Comparison of ENCODE assay signal across 8 cellular contexts in the genomic region with DNA sequence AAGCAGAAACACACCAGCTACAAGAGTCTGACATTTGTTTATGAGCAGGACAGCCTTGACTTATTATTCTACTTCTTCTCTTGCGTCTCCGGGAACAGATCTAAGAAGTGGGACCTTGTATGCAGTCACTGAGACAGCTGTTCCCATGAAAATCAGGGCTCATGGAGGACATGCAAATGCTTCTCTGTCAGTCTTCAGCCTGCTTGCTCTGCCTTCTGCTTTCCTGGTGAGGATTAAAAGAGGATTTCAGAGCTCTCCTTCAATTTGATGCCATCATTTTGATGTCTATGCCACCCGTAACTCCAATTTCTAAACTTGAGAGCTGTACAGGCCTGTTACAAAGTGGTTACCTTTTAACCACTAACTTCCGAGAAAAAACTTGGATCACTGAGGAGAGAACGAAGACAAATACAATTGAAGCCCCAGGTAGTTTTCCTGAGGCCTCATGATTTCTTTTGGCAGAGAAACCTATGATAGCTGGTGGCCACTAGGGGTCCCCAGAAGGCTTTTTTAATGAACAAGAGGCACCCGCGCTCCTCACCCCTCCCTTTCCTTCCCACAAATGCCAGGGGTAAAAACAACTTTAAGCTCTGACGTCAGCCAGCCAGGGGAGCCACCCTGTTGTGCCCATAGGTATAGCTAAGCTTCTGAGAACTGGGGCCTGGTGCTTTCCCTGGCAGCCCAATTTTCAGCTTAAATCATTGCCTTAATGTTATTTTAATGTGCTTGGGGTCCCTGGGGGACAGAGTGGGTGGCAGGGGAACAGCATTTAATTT.
A peak's percentile ranks its signal among the peaks of the same experiment; 100 is the strongest.
DNase-seq lines count a peak whose midpoint lies in the region; ATAC-seq and TF ChIP-seq lines count a peak whose summit lies in the region.

No MANE protein-coding gene starts in this region.

- H3K27ac ChIP-seq in CD4-positive, alpha-beta T cell (ENCODE audit: low read depth, low read length): no peak overlapping the region
- H3K27ac ChIP-seq in dorsolateral prefrontal cortex (peak overlapping the region in 29 of 59 donors; percentile 7 to 74 (median 44)), lung (ENCODE audit: low read depth in 1 of 2, low read length in 1 of 2) (no peak overlapping the region)

- H3K4me3 ChIP-seq in dorsolateral prefrontal cortex (no peak overlapping the region), lung (no peak overlapping the region)

- no peaks in the 10 kb centered on the region for H3K36me3 Mint-ChIP-seq in CD4-positive, alpha-beta T cell (ENCODE audit: low read depth)

- peaks cover 30% of the 10 kb centered on the region for H3K4me1 Mint-ChIP-seq in CD4-positive, alpha-beta T cell (ENCODE audit: low read depth)

- H3K27ac Mint-ChIP-seq in CD4-positive, alpha-beta T cell: peak overlapping the region; percentile 92

- peak; percentile 78 for TF ChIP-seq CTCF in CD4-positive, alpha-beta T cell (IDR thresholded peaks at IDR 0.05)
- TF ChIP-seq CTCF in dorsolateral prefrontal cortex (IDR thresholded peaks at IDR 0.05 in 54 of 56, conservative IDR thresholded peaks at IDR 0.05 in 2 of 56; ENCODE audit: low read depth in 1 of 56, partially characterized antibody in 56 of 56) (peak; percentile 65 to 88 (median 78)), lung (IDR thresholded peaks at IDR 0.05; ENCODE audit: control extremely low read depth, extremely low read depth) (peak; percentile 59)

- no peak overlapping the region for H3K4me3 Mint-ChIP-seq in CD4-positive, alpha-beta T cell

- peak; percentile 70 to 93 (median 79) for DNase-seq in CD4-positive, alpha-beta T cell
- DNase-seq in NCI-H748 (lab: John Stamatoyannopoulos, UW; ENCODE audit: unreplicated experiment) (peak; percentile 86), dorsolateral prefrontal cortex (peak; percentile 23 to 79 (median 70)), lung (ENCODE audit: low spot score) (peak; percentile 83)
- DNase-seq in activated CD4-positive, alpha-beta T cell treated with anti-CD3 and anti-CD28 coated beads, Interleukin-2, amount 50 U/mL, for 48 hours: peak; percentile 85 to 90
- peak; percentile 63 for DNase-seq in stimulated activated CD8-positive, alpha-beta memory T cell treated with anti-CD3 and anti-CD28 coated beads, Interleukin-12 subunit alpha, Interleukin-12 subunit beta, amount 100 ng/mL, for 24 hours (ENCODE audit: extremely low read depth)

- ATAC-seq in CD4-positive, alpha-beta T cell (ENCODE audit: poor library complexity): peak; percentile 99
- ATAC-seq in GM19455 (IDR thresholded peaks at IDR 0.05; ENCODE audit: unreplicated experiment) (peak; percentile 73), HG03565 (IDR thresholded peaks at IDR 0.05; ENCODE audit: unreplicated experiment) (peak; percentile 64), lung (ENCODE audit: insufficient read depth, low FRiP score) (peak; percentile 85)

- POLR2A ChIA-PET in CD4-positive, alpha-beta T cell (lab: Charles Lee): interaction anchor here (0.6 to 1.9 kb wide), 9 partner anchors 10 to 1638 kb away, joined by 3 to 11 read pairs (median 7); partner anchors contain the start of genes DNAJB14, H2AZ1 and TRMT10A

- no peaks in the 10 kb centered on the region for H3K9me3 ChIP-seq in CD4-positive, alpha-beta T cell (ENCODE audit: control insufficient read depth, low read length)
- H3K9me3 ChIP-seq in lung (ENCODE audit: control insufficient read depth in 2 of 2, insufficient read depth in 1 of 2, low read length in 1 of 2): no peaks in the 10 kb centered on the region

- no peaks in the 10 kb centered on the region for H3K27me3 Mint-ChIP-seq in CD4-positive, alpha-beta T cell

- CTCF ChIA-PET in CD4-positive, alpha-beta T cell (lab: Charles Lee): interaction anchor here (0.6 to 1.8 kb wide), 14 partner anchors 9 to 1235 kb away, joined by 3 to 7 read pairs (median 4); no protein-coding TSS in a partner anchor

- intact Hi-C loops in CD4-positive, alpha-beta T cell (cut with DNase I, micrococcal nuclease): loop anchor here (2.0 to 10.0 kb wide), 5 partner anchors 138 to 1639 kb away; partner anchors contain the start of genes H2AZ1 (in 1 of the 2), LAMTOR3 (in 1 of the 2) and TRMT10A (in 1 of the 2)
- intact Hi-C loops in dorsolateral prefrontal cortex (cut with DNase I): no loop called here

- no peaks in the 10 kb centered on the region for H3K36me3 ChIP-seq in lung (ENCODE audit: control insufficient read depth in 2 of 2, insufficient read depth in 2 of 2, low read length in 2 of 2)

- H3K27me3 ChIP-seq in CD4-positive, alpha-beta T cell (ENCODE audit: control insufficient read depth, insufficient read depth, low read length): no peaks in the 10 kb centered on the region
- no peaks in the 10 kb centered on the region for H3K27me3 ChIP-seq in dorsolateral prefrontal cortex
- H3K27me3 ChIP-seq in lung (ENCODE audit: control insufficient read depth, insufficient read depth): no peaks in the 10 kb centered on the region

- no peaks in the 10 kb centered on the region for H3K9me3 Mint-ChIP-seq in CD4-positive, alpha-beta T cell

- peaks cover 0 to 3% of the 10 kb centered on the region in 2 donors for H3K4me1 ChIP-seq in lung (ENCODE audit: control insufficient read depth in 2 of 2, insufficient read depth in 2 of 2, low read length in 2 of 2)

- 34% methylated on average over 8 of the region's 8 CpGs for WGBS in lung, 2 donors

Comparison
In these comparisons a context has a peak if more than half of its experiments do, and no peak if none do; other contexts are left out.
1. intact Hi-C loops: an anchor here in CD4-positive, alpha-beta T cell (2.0 to 10.0 kb wide); none called in dorsolateral prefrontal cortex.